Comparison of ENCODE assay signal across 19 cellular contexts in genomic region chr6:157531169-157531985, GRCh38.
DNase-seq lines count a peak whose midpoint lies in the region; TF ChIP-seq lines count a peak whose summit lies in the region.
"Had no signal": no experiment of that assay in that cellular context is flagged by ENCODE, and none has a peak within 500 bp of the region (broad histone marks: within the 10 kb centered on the region; RNA-seq: fewer than 3 reads in every experiment).

No MANE protein-coding gene starts in this region.

- H3K4me1 ChIP-seq in hepatocyte (ENCODE audit: insufficient read depth) (peaks cover 56% of the 10 kb centered on the region), mucosa of rectum (ENCODE audit: control insufficient read depth in 2 of 2, insufficient read depth in 2 of 2, low read length in 2 of 2) (peaks cover 21 to 28% of the 10 kb centered on the region in 2 donors)

- H2AFZ ChIP-seq in hepatocyte, result no peak overlapping the region
- H2AFZ ChIP-seq: PC-9 had no signal

- no peaks in the 10 kb centered on the region for H4K20me1 ChIP-seq in hepatocyte (ENCODE audit: insufficient read depth, poor library complexity, severe bottlenecking)

- 66% methylated on average over 23 of the region's 25 CpGs for WGBS in hepatocyte (ENCODE audit: low lambda C conversion rate, missing lambda C conversion rate)

- H3K79me2 ChIP-seq in hepatocyte, result peaks cover 13% of the 10 kb centered on the region

- H3K4me2 ChIP-seq in hepatocyte, result peak overlapping the region; percentile 63
- H3K4me2 ChIP-seq: A549, PC-9, SK-N-SH had no signal

- no peaks in the 10 kb centered on the region for H3K9me2 ChIP-seq in hepatocyte (replicated peaks; ENCODE audit: insufficient read depth)
- H3K9me2 ChIP-seq: SK-N-SH had no signal

- no peaks in the 10 kb centered on the region for H3K27me3 ChIP-seq in hepatocyte
- H3K27me3 ChIP-seq in mucosa of rectum (ENCODE audit: control insufficient read depth in 2 of 2, insufficient read depth in 2 of 2, low read length in 2 of 2), result no peaks in the 10 kb centered on the region
- H3K27me3 ChIP-seq: neutrophil, tibial nerve had no signal

- in situ Hi-C loops in GM13976 (cut with MboI; ENCODE audit: low sequenced_read_pairs, unreplicated experiment), result no loop called here

- peak overlapping the region in 1 of 2 donors; percentile 14 for H3K9ac ChIP-seq in mucosa of rectum (ENCODE audit: low read depth in 1 of 2, low read length in 2 of 2)
- H3K9ac ChIP-seq: SK-N-SH had no signal

- H3K9me3 ChIP-seq in hepatocyte (ENCODE audit: low read depth), result no peaks in the 10 kb centered on the region
- no peaks in the 10 kb centered on the region for H3K9me3 ChIP-seq in mucosa of rectum (ENCODE audit: control insufficient read depth in 2 of 2, low read length in 2 of 2)
- H3K9me3 ChIP-seq: A549, neutrophil, SK-N-SH, tibial nerve had no signal

- DNase-seq in COLO668 (lab: John Stamatoyannopoulos, UW; ENCODE audit: unreplicated experiment) (peak; percentile 79), NCI-H69 (lab: John Stamatoyannopoulos, UW) (peak; percentile 38), hepatocyte (ENCODE audit: low spot score) (peak; percentile 84), NCI-H345 (lab: John Stamatoyannopoulos, UW) (no peak), GM13976 (ENCODE audit: low spot score) (no peak), cortex of kidney (lab: John Stamatoyannopoulos, UW) (no peak)
- DNase-seq in activated CD4-positive, CD25-positive, alpha-beta regulatory T cell treated with anti-CD3 and anti-CD28 coated beads, Interleukin-2, amount 50 U/mL, for 72 hours, result no peak
- DNase-seq: activated CD4-positive, alpha-beta T cell treated with anti-CD3 and anti-CD28 coated beads, Interleukin-2, amount 50 U/mL, for 4 hours; activated naive CD8-positive, alpha-beta T cell treated with anti-CD3 and anti-CD28 coated beads for 36 hours; activated T-cell treated with anti-CD3 and anti-CD28 coated beads, Interleukin-2, amount 50 U/mL, for 1 hour; effector CD8-positive, alpha-beta T cell; NCI-H187; NCI-H526 treated with DMSO at 0.1 percent for 48 hours; PC-9; SK-N-SH had no signal

- H3K4me3 ChIP-seq in hepatocyte (no peak overlapping the region), mucosa of rectum (ENCODE audit: low read length in 2 of 2) (peak overlapping the region; percentile 47 to 53)
- H3K4me3 ChIP-seq: A549, PC-9, tibial nerve had no signal

- H3K36me3 ChIP-seq in hepatocyte (replicated peaks; ENCODE audit: insufficient read depth, low read depth) (no peaks in the 10 kb centered on the region), mucosa of rectum (ENCODE audit: control insufficient read depth in 2 of 2, insufficient read depth in 2 of 2, low read length in 2 of 2) (no peaks in the 10 kb centered on the region)
- H3K36me3 ChIP-seq: neutrophil, tibial nerve had no signal

- TF ChIP-seq CTCF in hepatocyte (IDR thresholded peaks at IDR 0.05; ENCODE audit: poor library complexity) (no peak), GM13976 (IDR thresholded peaks at IDR 0.05; ENCODE audit: borderline replicate concordance, control extremely low read depth, extremely low read depth, insufficient read depth, missing control alignments) (no peak)

- peak overlapping the region; percentile 95 for H3K27ac ChIP-seq in hepatocyte
- H3K27ac ChIP-seq in mucosa of rectum (ENCODE audit: low read depth in 2 of 2, low read length in 2 of 2), result peak overlapping the region; percentile 25 to 40
- H3K27ac ChIP-seq: A549, neutrophil, PC-9 had no signal

Comparison
In these comparisons a context has a peak if more than half of its experiments do, and no peak if none do; other contexts are left out.
1. DNase-seq: peak in COLO668 (single experiment), NCI-H69 (single experiment) and hepatocyte (single experiment); none in NCI-H345 (single experiment), GM13976 (single experiment), activated CD4-positive, CD25-positive, alpha-beta regulatory T cell treated with anti-CD3 and anti-CD28 coated beads, Interleukin-2, amount 50 U/mL, for 72 hours (single experiment) and cortex of kidney (single experiment).